In genomic region chr7:99402854-99403253, GRCh38 we compare ENCODE assay signal across 18 cellular contexts. TPM values are rescaled to one million over a fixed set of nuclear protein-coding genes. Genes with fewer than 3 reads are reported as not detected.
DNase-seq lines count a peak whose midpoint lies in the region; ATAC-seq, FAIRE-seq and TF ChIP-seq lines count a peak whose summit lies in the region.
"Had no signal": no experiment of that assay in that cellular context is flagged by ENCODE, and none has a peak within 500 bp of the region (broad histone marks: within the 10 kb centered on the region; RNA-seq: fewer than 3 reads in every experiment).

No MANE protein-coding gene starts in this region.

- CTCF ChIA-PET in activated naive CD4-positive, alpha-beta T cell treated with anti-CD3 and anti-CD28 coated beads, Interleukin-2, amount 10 ng/mL, durations not matched to agents 7 days and 5 days (lab: Charles Lee), result interaction anchor here (0.5 kb wide), 1 partner anchor 475 kb away, joined by 3 read pairs; no protein-coding TSS in a partner anchor
- CTCF ChIA-PET in HEK293 (lab: Yijun Ruan, JAX), result no interaction called here
- CTCF ChIA-PET in K562 (lab: Yijun Ruan, JAX; ENCODE audit: low intra/inter-chr PET ratio), result no interaction called here

- no peaks in the 10 kb centered on the region for H3K9me1 ChIP-seq in K562 (ENCODE audit: control insufficient read depth, insufficient read depth, low read length)

- peaks cover 26 to 71% of the 10 kb centered on the region in 2 experiments; a peak in 2 of 3 replicates for H3K36me3 ChIP-seq in HEK293 (ENCODE audit: control insufficient read depth in 2 of 2, insufficient read depth in 1 of 2, low read length in 2 of 2)
- H3K36me3 ChIP-seq in K562 (ENCODE audit: control insufficient read depth, insufficient read depth, low read length), result peaks cover 87% of the 10 kb centered on the region

- no peak for TF ChIP-seq RAD21 in K562 (CRISPR knock-in tag; conservative IDR thresholded peaks at IDR 0.05 in 1 of 2, IDR thresholded peaks at IDR 0.05 in 1 of 2)

- no peaks in the 10 kb centered on the region for H3K27me3 ChIP-seq in K562 (ENCODE audit: control insufficient read depth in 2 of 2, insufficient read depth in 2 of 2, low read length in 2 of 2)

- TF ChIP-seq POLR2A in K562 (conservative IDR thresholded peaks at IDR 0.05), result no peak; the same call in 1 of the 2 replicates

- H3K4me3 ChIP-seq in HEK293 (ENCODE audit: low read depth, low read length), result no peak overlapping the region
- no peak overlapping the region for H3K4me3 ChIP-seq in K562
- H3K4me3 ChIP-seq: PC-9 had no signal

- DNase-seq in activated naive CD4-positive, alpha-beta T cell treated with anti-CD3 and anti-CD28 coated beads, Interleukin-2, amount 10 ng/mL, durations not matched to agents 7 days and 5 days, result no peak
- no peak for DNase-seq in activated naive CD4-positive, alpha-beta T cell treated with Interleukin-2 at 50 U/mL for 16 hours
- DNase-seq in K562 (ENCODE audit: extremely low read depth in 1 of 4, low spot score in 3 of 4) (no peak), substantia nigra (lab: John Stamatoyannopoulos, UW) (no peak), LoVo (ENCODE audit: low spot score) (no peak)
- no peak for DNase-seq in natural killer cell treated with Interleukin-12 subunit alpha and Interleukin-12 subunit beta and Interleukin-15 and Interleukin-18, amount 100 ng/mL, for 72 hours (ENCODE audit: low spot score)
- DNase-seq: DMS153, EL, H7, Karpas-422, NCI-H1417 treated with DMSO at 0.1 percent for 48 hours, NCI-H2029, NCI-H2171 treated with DMSO at 0.1 percent for 48 hours, NCI-H774, PC-9 had no signal

- BruUV-seq in K562 (replicated peaks; lab: Mats Ljungman, UMichigan), result no TSS peak

- ATAC-seq in K562 (no peak), HG03460 (IDR thresholded peaks at IDR 0.05; ENCODE audit: unreplicated experiment) (no peak)
- ATAC-seq in natural killer cell treated with Interleukin-12 subunit alpha and Interleukin-12 subunit beta and Interleukin-15 and Interleukin-18, amount 100 ng/mL, for 72 hours, result no peak
- ATAC-seq: HepG2 had no signal

- 100% methylated on average over 2 of the region's 3 CpGs for WGBS in K562 (ENCODE audit: insufficient coverage, low coverage, missing lambda C conversion rate)

- peak overlapping the region; percentile 2 for H3K27ac Mint-ChIP-seq in activated naive CD4-positive, alpha-beta T cell treated with anti-CD3 and anti-CD28 coated beads, Interleukin-2, amount 10 ng/mL, durations not matched to agents 7 days and 5 days
- peak overlapping the region; percentile 9 to 45 for H3K27ac Mint-ChIP-seq in natural killer cell treated with Interleukin-12 subunit alpha and Interleukin-12 subunit beta and Interleukin-15 and Interleukin-18, amount 100 ng/mL, for 72 hours

- TF ChIP-seq CTCF in HEK293 (tag by site-specific recombination; IDR thresholded peaks at IDR 0.05), result no peak
- TF ChIP-seq CTCF in K562 (IDR thresholded peaks at IDR 0.05 in 2 of 3, conservative IDR thresholded peaks at IDR 0.05 in 1 of 3; ENCODE audit: insufficient read depth in 2 of 3, low read depth in 1 of 3, low read length in 3 of 3), result no peak

- no peak for TF ChIP-seq EP300 in K562 (IDR thresholded peaks at IDR 0.05; ENCODE audit: low read length)

- H3K4me1 ChIP-seq in HEK293 (ENCODE audit: control insufficient read depth, insufficient read depth, low read length) (peaks cover 2% of the 10 kb centered on the region; the same call in 1 of the 2 replicates), K562 (replicated peaks in 1 of 2; ENCODE audit: control insufficient read depth in 2 of 2, insufficient read depth in 2 of 2, low read length in 2 of 2) (peaks cover 10% of the 10 kb centered on the region in 2 experiments; a peak in 4 of 5 replicates)

- no peak overlapping the region for H3K4me3 Mint-ChIP-seq in activated naive CD4-positive, alpha-beta T cell treated with anti-CD3 and anti-CD28 coated beads, Interleukin-2, amount 10 ng/mL, durations not matched to agents 7 days and 5 days
- H3K4me3 Mint-ChIP-seq in natural killer cell treated with Interleukin-12 subunit alpha and Interleukin-12 subunit beta and Interleukin-15 and Interleukin-18, amount 100 ng/mL, for 72 hours, result no peak overlapping the region

- H3K4me2 ChIP-seq in K562 (ENCODE audit: insufficient read depth, low read length), result no peak overlapping the region
- H3K4me2 ChIP-seq: PC-9 had no signal

- peaks cover 30% of the 10 kb centered on the region for H3K4me1 Mint-ChIP-seq in activated naive CD4-positive, alpha-beta T cell treated with anti-CD3 and anti-CD28 coated beads, Interleukin-2, amount 10 ng/mL, durations not matched to agents 7 days and 5 days
- peaks cover 41 to 56% of the 10 kb centered on the region in 2 donors for H3K4me1 Mint-ChIP-seq in natural killer cell treated with Interleukin-12 subunit alpha and Interleukin-12 subunit beta and Interleukin-15 and Interleukin-18, amount 100 ng/mL, for 72 hours (ENCODE audit: low read depth in 2 of 2)

- no peak overlapping the region for H3K9ac ChIP-seq in K562 (ENCODE audit: insufficient read depth in 1 of 2, low read depth in 2 of 2, low read length in 2 of 2)

- H3K9me3 ChIP-seq in HEK293 (ENCODE audit: control insufficient read depth, insufficient read depth, low read depth, low read length), result no peaks in the 10 kb centered on the region
- no peaks in the 10 kb centered on the region for H3K9me3 ChIP-seq in K562 (replicated peaks; ENCODE audit: control insufficient read depth, insufficient read depth, low read depth, low read length)

- POLR2A ChIA-PET in HEK293 (lab: Yijun Ruan, JAX), result interaction anchor here (0.6 to 0.7 kb wide), 2 partner anchors 11 to 13 kb away, joined by 3 to 4 read pairs; no protein-coding TSS in a partner anchor
- POLR2A ChIA-PET in K562 (lab: Yijun Ruan, JAX), result interaction anchor here (0.7 to 1.3 kb wide), 2 partner anchors 26 to 253 kb away, joined by 3 to 4 read pairs; no protein-coding TSS in a partner anchor

- H4K20me1 ChIP-seq in K562 (replicated peaks; ENCODE audit: control insufficient read depth, insufficient read depth, low read length), result peaks cover 30% of the 10 kb centered on the region; the same call in 1 of the 2 replicates

- H3K27ac ChIP-seq in HEK293 (ENCODE audit: extremely low read depth, low read depth, low read length) (no peak overlapping the region), K562 (ENCODE audit: extremely low read depth, low read depth, low read length) (no peak overlapping the region), substantia nigra (ENCODE audit: low read depth, low read length, poor library complexity, severe bottlenecking) (no peak overlapping the region)
- H3K27ac ChIP-seq: PC-9 had no signal

- H3K79me2 ChIP-seq in K562 (ENCODE audit: control insufficient read depth, insufficient read depth, low read length), result peaks cover 42% of the 10 kb centered on the region

- no peaks in the 10 kb centered on the region for H3K27me3 Mint-ChIP-seq in activated naive CD4-positive, alpha-beta T cell treated with anti-CD3 and anti-CD28 coated beads, Interleukin-2, amount 10 ng/mL, durations not matched to agents 7 days and 5 days
- H3K27me3 Mint-ChIP-seq in natural killer cell treated with Interleukin-12 subunit alpha and Interleukin-12 subunit beta and Interleukin-15 and Interleukin-18, amount 100 ng/mL, for 72 hours, result no peaks in the 10 kb centered on the region

- peak; percentile 11 for FAIRE-seq in K562 (lab: Jason Lieb, UNC)
- FAIRE-seq: HepG2 had no signal

- H2AFZ ChIP-seq in K562 (ENCODE audit: low read depth, low read length), result no peak overlapping the region
- H2AFZ ChIP-seq: PC-9 had no signal

- no peaks in the 10 kb centered on the region for H3K9me3 Mint-ChIP-seq in activated naive CD4-positive, alpha-beta T cell treated with anti-CD3 and anti-CD28 coated beads, Interleukin-2, amount 10 ng/mL, durations not matched to agents 7 days and 5 days
- H3K9me3 Mint-ChIP-seq in natural killer cell treated with Interleukin-12 subunit alpha and Interleukin-12 subunit beta and Interleukin-15 and Interleukin-18, amount 100 ng/mL, for 72 hours, result no peaks in the 10 kb centered on the region

- peaks cover 47% of the 10 kb centered on the region for H3K36me3 Mint-ChIP-seq in activated naive CD4-positive, alpha-beta T cell treated with anti-CD3 and anti-CD28 coated beads, Interleukin-2, amount 10 ng/mL, durations not matched to agents 7 days and 5 days
- H3K36me3 Mint-ChIP-seq in natural killer cell treated with Interleukin-12 subunit alpha and Interleukin-12 subunit beta and Interleukin-15 and Interleukin-18, amount 100 ng/mL, for 72 hours, result peaks cover 32% of the 10 kb centered on the region

- intact Hi-C loops in K562 (cut with micrococcal nuclease), result no loop called here

- in situ Hi-C loops in K562 (cut with MboI), result no loop called here

RNA-seq across cellular contexts. Expression of gene PDAP1, which starts 5.5 kb away (rescaled TPM):
- total RNA-seq in K562 (2011; cell fraction: chromatin; rRNA removed; ENCODE audit: low replicate concordance), result 27.1 and 32.8 TPM in 2 replicates
- total RNA-seq in K562 (2011; cell fraction: nucleolus; rRNA removed), result 19.1 and 20.0 TPM in 2 replicates
- total RNA-seq in K562 (2011; cell fraction: nucleoplasm; rRNA removed), result 28.5 and 49.1 TPM in 2 replicates
- 105 and 108 TPM in 2 replicates for total RNA-seq in K562 (2014; rRNA removed)
- total RNA-seq in K562 (2014; rRNA removed; fragmentation: Illumina TruSeq; extraction: Trizol), result 129 and 138 TPM in 2 replicates
- 161 and 162 TPM in 2 replicates for total RNA-seq in K562 (2015; rRNA removed; fragmentation: Illumina TruSeq; extraction: Trizol)
- total RNA-seq in K562 (2021), result 161 and 182 TPM in 2 replicates
- 31.0 and 72.6 TPM in 2 replicates for polyA plus RNA-seq in K562 (2011; rRNA removed)
- 26.2 and 29.1 TPM in 2 replicates for polyA plus RNA-seq in K562 (2011; cell fraction: cytosol; rRNA removed)
- polyA plus RNA-seq in K562 (2011; cell fraction: nucleus; rRNA removed), result 22.4 and 28.1 TPM in 2 replicates
- 165 and 249 TPM in 2 replicates for polyA plus RNA-seq in K562 (2012)
- polyA plus RNA-seq in K562 (2014; fragmentation: Illumina TruSeq; extraction: Trizol), result 315 and 356 TPM in 2 replicates
- polyA plus RNA-seq in K562 (2014; fragmentation: Nextera tagmentation; extraction: Ambion mirVana), result 10 to 100 TPM; 10.2 to 16.0 TPM
- 185 and 215 TPM in 2 replicates for polyA plus RNA-seq in K562 (2014; rRNA removed)
- 20.1 and 24.4 TPM in 2 replicates for polyA minus RNA-seq in K562 (2011; rRNA and poly(A)+ RNA removed)
- polyA minus RNA-seq in K562 (2011; cell fraction: cytosol; rRNA and poly(A)+ RNA removed), result 31.9 and 37.0 TPM in 2 replicates
- polyA minus RNA-seq in K562 (2011; cell fraction: nucleus; rRNA and poly(A)+ RNA removed), result 5.1 and 6.4 TPM in 2 replicates
- total RNA-seq in natural killer cell treated with Interleukin-12 subunit alpha and Interleukin-12 subunit beta and Interleukin-15 and Interleukin-18, amount 100 ng/mL, for 72 hours, result 100 to 1,000 TPM; 114 to 145 TPM

RNA-seq across cellular contexts. Expression of gene BUD31, which starts 5.9 kb away (rescaled TPM):
- total RNA-seq in K562 (2011; cell fraction: chromatin; rRNA removed; ENCODE audit: low replicate concordance), result 71.4 and 104 TPM in 2 replicates
- total RNA-seq in K562 (2011; cell fraction: nucleolus; rRNA removed), result 46.8 and 62.5 TPM in 2 replicates
- total RNA-seq in K562 (2011; cell fraction: nucleoplasm; rRNA removed), result 67.0 and 82.8 TPM in 2 replicates
- 247 and 279 TPM in 2 replicates for total RNA-seq in K562 (2014; rRNA removed)
- total RNA-seq in K562 (2014; rRNA removed; fragmentation: Illumina TruSeq; extraction: Trizol), result 214 and 266 TPM in 2 replicates
- total RNA-seq in K562 (2015; rRNA removed; fragmentation: Illumina TruSeq; extraction: Trizol), result 211 and 238 TPM in 2 replicates
- 242 and 255 TPM in 2 replicates for total RNA-seq in K562 (2021)
- polyA plus RNA-seq in K562 (2011; rRNA removed), result 69.4 and 105 TPM in 2 replicates
- polyA plus RNA-seq in K562 (2011; cell fraction: cytosol; rRNA removed), result 77.0 and 96.0 TPM in 2 replicates
- 42.2 and 50.1 TPM in 2 replicates for polyA plus RNA-seq in K562 (2011; cell fraction: nucleus; rRNA removed)
- 142 and 298 TPM in 2 replicates for polyA plus RNA-seq in K562 (2012)
- polyA plus RNA-seq in K562 (2014; fragmentation: Illumina TruSeq; extraction: Trizol), result 307 and 342 TPM in 2 replicates
- 100 to 1,000 TPM; 275 to 332 TPM for polyA plus RNA-seq in K562 (2014; fragmentation: Nextera tagmentation; extraction: Ambion mirVana)
- 237 and 272 TPM in 2 replicates for polyA plus RNA-seq in K562 (2014; rRNA removed)
- 50.5 and 64.8 TPM in 2 replicates for polyA minus RNA-seq in K562 (2011; rRNA and poly(A)+ RNA removed)
- polyA minus RNA-seq in K562 (2011; cell fraction: cytosol; rRNA and poly(A)+ RNA removed), result 36.5 and 42.6 TPM in 2 replicates
- 16.4 and 18.0 TPM in 2 replicates for polyA minus RNA-seq in K562 (2011; cell fraction: nucleus; rRNA and poly(A)+ RNA removed)
- 100 to 1,000 TPM; 145 to 147 TPM for total RNA-seq in natural killer cell treated with Interleukin-12 subunit alpha and Interleukin-12 subunit beta and Interleukin-15 and Interleukin-18, amount 100 ng/mL, for 72 hours

RNA-seq across cellular contexts. Expression of gene ARPC1B, which starts 28.3 kb away (rescaled TPM):
- 99.9 and 272 TPM in 2 replicates for total RNA-seq in K562 (2011; cell fraction: chromatin; rRNA removed; ENCODE audit: low replicate concordance)
- total RNA-seq in K562 (2011; cell fraction: nucleolus; rRNA removed), result 195 and 204 TPM in 2 replicates
- 146 and 192 TPM in 2 replicates for total RNA-seq in K562 (2011; cell fraction: nucleoplasm; rRNA removed)
- total RNA-seq in K562 (2014; rRNA removed), result 357 and 436 TPM in 2 replicates
- total RNA-seq in K562 (2014; rRNA removed; fragmentation: Illumina TruSeq; extraction: Trizol), result 77.8 and 81.5 TPM in 2 replicates
- 216 and 235 TPM in 2 replicates for total RNA-seq in K562 (2015; rRNA removed; fragmentation: Illumina TruSeq; extraction: Trizol)
- 187 and 221 TPM in 2 replicates for total RNA-seq in K562 (2021)
- polyA plus RNA-seq in K562 (2011; rRNA removed), result 211 and 213 TPM in 2 replicates
- 307 and 633 TPM in 2 replicates for polyA plus RNA-seq in K562 (2011; cell fraction: cytosol; rRNA removed)
- polyA plus RNA-seq in K562 (2011; cell fraction: nucleus; rRNA removed), result 159 and 253 TPM in 2 replicates
- polyA plus RNA-seq in K562 (2012), result 510 and 518 TPM in 2 replicates
- 93.3 and 345 TPM in 2 replicates for polyA plus RNA-seq in K562 (2014; fragmentation: Illumina TruSeq; extraction: Trizol)
- polyA plus RNA-seq in K562 (2014; fragmentation: Nextera tagmentation; extraction: Ambion mirVana), result 10 to 100 TPM in 1 of 2 experiments, 1 to 10 TPM in 1; 6.7 to 38.7 TPM
- 308 and 407 TPM in 2 replicates for polyA plus RNA-seq in K562 (2014; rRNA removed)
- 59.3 and 102 TPM in 2 replicates for polyA minus RNA-seq in K562 (2011; rRNA and poly(A)+ RNA removed)
- polyA minus RNA-seq in K562 (2011; cell fraction: cytosol; rRNA and poly(A)+ RNA removed), result 118 and 133 TPM in 2 replicates
- polyA minus RNA-seq in K562 (2011; cell fraction: nucleus; rRNA and poly(A)+ RNA removed), result 73.5 and 76.2 TPM in 2 replicates
- 100 to 1,000 TPM; 286 to 366 TPM for total RNA-seq in natural killer cell treated with Interleukin-12 subunit alpha and Interleukin-12 subunit beta and Interleukin-15 and Interleukin-18, amount 100 ng/mL, for 72 hours

RNA-seq across cellular contexts. Expression of gene PTCD1, which starts 35.7 kb away (rescaled TPM):
- 20.1 and 49.2 TPM in 2 replicates for total RNA-seq in K562 (2011; cell fraction: chromatin; rRNA removed; ENCODE audit: low replicate concordance)
- total RNA-seq in K562 (2011; cell fraction: nucleolus; rRNA removed), result 22.2 and 25.2 TPM in 2 replicates
- total RNA-seq in K562 (2011; cell fraction: nucleoplasm; rRNA removed), result 9.8 and 15.1 TPM in 2 replicates
- total RNA-seq in K562 (2014; rRNA removed) (17.1 and 24.4 TPM in 2 replicates), K562 (2014; rRNA removed; fragmentation: Illumina TruSeq; extraction: Trizol) (6.2 and 6.9 TPM in 2 replicates), K562 (2015; rRNA removed; fragmentation: Illumina TruSeq; extraction: Trizol) (10.3 and 10.5 TPM in 2 replicates), K562 (2021) (12.3 and 16.3 TPM in 2 replicates)
- polyA plus RNA-seq in K562 (2011; rRNA removed) (4.1 and 5.3 TPM in 2 replicates), K562 (2014; fragmentation: Illumina TruSeq; extraction: Trizol) (5.0 and 21.9 TPM in 2 replicates), K562 (2014; fragmentation: Nextera tagmentation; extraction: Ambion mirVana) (under 1 TPM; 0.46 to 0.57 TPM), K562 (2014; rRNA removed) (10.5 and 13.5 TPM in 2 replicates)
- polyA plus RNA-seq in K562 (2011; cell fraction: cytosol; rRNA removed), result 4.6 and 13.2 TPM in 2 replicates
- polyA plus RNA-seq in K562 (2011; cell fraction: nucleus; rRNA removed), result 8.8 and 19.0 TPM in 2 replicates
- 6.9 and 10.9 TPM in 2 replicates for polyA plus RNA-seq in K562 (2012)
- 3.8 and 5.0 TPM in 2 replicates for polyA minus RNA-seq in K562 (2011; rRNA and poly(A)+ RNA removed)
- 4.6 and 7.6 TPM in 2 replicates for polyA minus RNA-seq in K562 (2011; cell fraction: cytosol; rRNA and poly(A)+ RNA removed)
- 6.6 and 8.1 TPM in 2 replicates for polyA minus RNA-seq in K562 (2011; cell fraction: nucleus; rRNA and poly(A)+ RNA removed)
- 10 to 100 TPM in 1 of 2 donors, 1 to 10 TPM in 1; 5.9 to 15.3 TPM for total RNA-seq in natural killer cell treated with Interleukin-12 subunit alpha and Interleukin-12 subunit beta and Interleukin-15 and Interleukin-18, amount 100 ng/mL, for 72 hours

RNA-seq across cellular contexts. Expression of gene CPSF4, which starts 35.9 kb away (rescaled TPM):
- 152 and 384 TPM in 2 replicates for total RNA-seq in K562 (2011; cell fraction: chromatin; rRNA removed; ENCODE audit: low replicate concordance)
- 218 TPM in 2 replicates for total RNA-seq in K562 (2011; cell fraction: nucleolus; rRNA removed)
- 228 and 250 TPM in 2 replicates for total RNA-seq in K562 (2011; cell fraction: nucleoplasm; rRNA removed)
- total RNA-seq in K562 (2014; rRNA removed) (71.7 and 83.4 TPM in 2 replicates), K562 (2014; rRNA removed; fragmentation: Illumina TruSeq; extraction: Trizol) (39.2 and 46.1 TPM in 2 replicates), K562 (2015; rRNA removed; fragmentation: Illumina TruSeq; extraction: Trizol) (63.9 and 66.7 TPM in 2 replicates), K562 (2021) (97.7 and 99.8 TPM in 2 replicates)
- polyA plus RNA-seq in K562 (2011; rRNA removed) (81.3 and 83.8 TPM in 2 replicates), K562 (2014; fragmentation: Illumina TruSeq; extraction: Trizol) (86.8 and 90.7 TPM in 2 replicates), K562 (2014; fragmentation: Nextera tagmentation; extraction: Ambion mirVana) (10 to 100 TPM; 16.9 to 17.4 TPM), K562 (2014; rRNA removed) (118 and 126 TPM in 2 replicates)
- 74.0 and 128 TPM in 2 replicates for polyA plus RNA-seq in K562 (2011; cell fraction: cytosol; rRNA removed)
- polyA plus RNA-seq in K562 (2011; cell fraction: nucleus; rRNA removed), result 257 and 356 TPM in 2 replicates
- polyA plus RNA-seq in K562 (2012), result 69.0 and 82.1 TPM in 2 replicates
- 32.3 and 54.6 TPM in 2 replicates for polyA minus RNA-seq in K562 (2011; rRNA and poly(A)+ RNA removed)
- 26.3 and 38.3 TPM in 2 replicates for polyA minus RNA-seq in K562 (2011; cell fraction: cytosol; rRNA and poly(A)+ RNA removed)
- 63.5 and 66.6 TPM in 2 replicates for polyA minus RNA-seq in K562 (2011; cell fraction: nucleus; rRNA and poly(A)+ RNA removed)
- 10 to 100 TPM; 51.1 to 91.1 TPM for total RNA-seq in natural killer cell treated with Interleukin-12 subunit alpha and Interleukin-12 subunit beta and Interleukin-15 and Interleukin-18, amount 100 ng/mL, for 72 hours
